In genomic region chr12:69415471-69416275, GRCh38 we compare ENCODE assay signal across 8 cellular contexts. TPM values are rescaled to one million over a fixed set of nuclear protein-coding genes. Genes with fewer than 3 reads are reported as not detected.
DNase-seq lines count a peak whose midpoint lies in the region; ATAC-seq and TF ChIP-seq lines count a peak whose summit lies in the region.

No MANE protein-coding gene starts in this region.

- peak overlapping the region; percentile 28; the same call in 1 of the 2 replicates for H3K27ac ChIP-seq in IMR-90 (ENCODE audit: insufficient read depth, low read length)
- H3K27ac ChIP-seq in WERI-Rb-1 = no peak overlapping the region

- dilution Hi-C loops in IMR-90 (cut with HindIII; ENCODE audit: low sequenced_read_pairs, unreplicated experiment) = no loop called here

- H3K56ac ChIP-seq in IMR-90 (ENCODE audit: extremely low read depth, insufficient read depth, low read length) = peak overlapping the region; percentile 45; the same call in 1 of the 2 replicates

- H3K23ac ChIP-seq in IMR-90 (ENCODE audit: low read depth, low read length) = peak overlapping the region; percentile 72

- H3K9ac ChIP-seq in IMR-90 (ENCODE audit: low read depth, low read length) = peak overlapping the region; percentile 46; the same call in 1 of the 2 replicates

- peak overlapping the region; percentile 89 for H2AFZ ChIP-seq in IMR-90 (replicated peaks; ENCODE audit: low read length, poor library complexity)

- H3K36me3 ChIP-seq in IMR-90 (ENCODE audit: control insufficient read depth, insufficient read depth, low read length) (no peaks in the 10 kb centered on the region), WERI-Rb-1 (peaks cover 6% of the 10 kb centered on the region)

- H3K18ac ChIP-seq in IMR-90 (ENCODE audit: low read depth, low read length) = peak overlapping the region; percentile 95

- no peaks in the 10 kb centered on the region for H3K9me3 Mint-ChIP-seq in osteocyte (ENCODE audit: unreplicated experiment)

- H3K9me1 ChIP-seq in IMR-90 (ENCODE audit: insufficient read depth, low read length) = peaks cover 7% of the 10 kb centered on the region; the same call in 1 of the 2 replicates

- peak overlapping the region; percentile 99 for H3K27ac Mint-ChIP-seq in osteocyte (ENCODE audit: unreplicated experiment)

- H3K4ac ChIP-seq in IMR-90 (ENCODE audit: low read depth, low read length) = peak overlapping the region; percentile 95

- H3K9me3 ChIP-seq in IMR-90 (ENCODE audit: control insufficient read depth, insufficient read depth, low read length) = no peaks in the 10 kb centered on the region
- H3K9me3 ChIP-seq in WERI-Rb-1 (ENCODE audit: severe bottlenecking) = no peaks in the 10 kb centered on the region

- peak overlapping the region; percentile 9 for H3K4me3 Mint-ChIP-seq in osteocyte (ENCODE audit: unreplicated experiment)

- peak overlapping the region in 1 of 2 experiments; percentile 94; a peak in 2 of 4 replicates for H4K8ac ChIP-seq in IMR-90 (ENCODE audit: low read depth in 2 of 2, low read length in 2 of 2)

- H3K27me3 ChIP-seq in IMR-90 (ENCODE audit: control insufficient read depth, insufficient read depth, low read length) (no peaks in the 10 kb centered on the region), WERI-Rb-1 (ENCODE audit: insufficient read depth, low read depth, severe bottlenecking) (no peaks in the 10 kb centered on the region)

- WGBS in IMR-90 (ENCODE audit: extremely low coverage in 2 of 2, insufficient read length in 1 of 2), 2 experiments = 13% methylated on average over 6 of the region's 8 CpGs; no CpG with 5 or more reads in 1 of the 2 experiments

- intact Hi-C loops in IMR-90 (cut with micrococcal nuclease) = loop anchor here (5.0 kb wide), 1 partner anchor 57 kb away; the partner anchor contains the start of gene FRS2

- H3K14ac ChIP-seq in IMR-90 (replicated peaks; ENCODE audit: low read depth, low read length) = peak overlapping the region; percentile 84

- peak overlapping the region; percentile 93 for H2BK120ac ChIP-seq in IMR-90 (ENCODE audit: low read depth, low read length)

- TF ChIP-seq POLR2A in IMR-90 (IDR thresholded peaks at IDR 0.05; ENCODE audit: low read depth, low read length) = no peak

- peak; percentile 75 for TF ChIP-seq RAD21 in IMR-90 (IDR thresholded peaks at IDR 0.05; ENCODE audit: low read length)

- H3K4me3 ChIP-seq in IMR-90 (ENCODE audit: insufficient read depth, low read depth, low read length) (no peak overlapping the region), WERI-Rb-1 (ENCODE audit: low read depth, low read length) (no peak overlapping the region)

- H4K5ac ChIP-seq in IMR-90 (ENCODE audit: low read depth, low read length) = peak overlapping the region; percentile 91

- in situ Hi-C loops in IMR-90 (cut with MboI; ENCODE audit: low sequenced_read_pairs) = no loop called here

- ATAC-seq in IMR-90 (ENCODE audit: low read depth) (peak; percentile 96), HG03460 (IDR thresholded peaks at IDR 0.05; ENCODE audit: unreplicated experiment) (no peak)

- no peaks in the 10 kb centered on the region for H4K20me1 ChIP-seq in IMR-90 (ENCODE audit: insufficient read depth, low read length)

- H3K79me1 ChIP-seq in IMR-90 (ENCODE audit: low read depth in 1 of 2, low read length in 2 of 2) = peaks cover 0 to 3% of the 10 kb centered on the region in 2 experiments; a peak in 1 of 4 replicates

- peak overlapping the region; percentile 99 for H2BK20ac ChIP-seq in IMR-90 (ENCODE audit: low read depth, low read length)

- H4K91ac ChIP-seq in IMR-90 (ENCODE audit: insufficient read depth, low read depth, low read length) = peak overlapping the region; percentile 79

- POLR2A ChIA-PET in IMR-90 (lab: Charles Lee; ENCODE audit: unreplicated experiment) = no interaction called here

- peaks cover 16% of the 10 kb centered on the region for H3K4me1 Mint-ChIP-seq in osteocyte (ENCODE audit: unreplicated experiment)

- H2BK15ac ChIP-seq in IMR-90 (ENCODE audit: low read depth, low read length) = peak overlapping the region; percentile 85; the same call in 1 of the 3 replicates

- H2AK5ac ChIP-seq in IMR-90 (ENCODE audit: low read depth, low read length) = peak overlapping the region; percentile 88

- DNase-seq in NCI-H524 (lab: John Stamatoyannopoulos, UW) (peak; percentile 35 to 45), NCI-H524 treated with DMSO at 0.1 percent for 48 hours (lab: John Stamatoyannopoulos, UW) (no peak), IMR-90 (peak; percentile 95), WERI-Rb-1 (peak; percentile 20), globus pallidus (ENCODE audit: low spot score) (peak; percentile 71), osteocyte (ENCODE audit: extremely low spot score, unreplicated experiment) (peak; percentile 87)
- no peak for DNase-seq in stimulated activated CD4-positive, alpha-beta T cell treated with anti-CD3 and anti-CD28 coated beads, Interleukin-2, amount 100 ng/mL, for 48 hours

- TF ChIP-seq CTCF in IMR-90 (conservative IDR thresholded peaks at IDR 0.05; ENCODE audit: low read depth, low read length) (peak; percentile 88), WERI-Rb-1 (IDR thresholded peaks at IDR 0.05; ENCODE audit: low read depth, low read length) (peak; percentile 75), osteocyte (IDR thresholded peaks at IDR 0.05) (peak; percentile 88)

- H3K4me2 ChIP-seq in IMR-90 (ENCODE audit: low read depth, low read length) = peak overlapping the region; percentile 23

- no peaks in the 10 kb centered on the region for H3K27me3 Mint-ChIP-seq in osteocyte (ENCODE audit: unreplicated experiment)

- BruUV-seq in IMR-90 (replicated peaks; lab: Mats Ljungman, UMichigan) = no TSS peak

- peak overlapping the region; percentile 45 for H2BK5ac ChIP-seq in IMR-90 (ENCODE audit: low read depth, low read length, poor library complexity, severe bottlenecking)

- peaks cover 11% of the 10 kb centered on the region for H3K4me1 ChIP-seq in IMR-90 (ENCODE audit: control insufficient read depth, insufficient read depth, low read length)

- peaks cover 3% of the 10 kb centered on the region for H3K36me3 Mint-ChIP-seq in osteocyte (ENCODE audit: unreplicated experiment)

- peak overlapping the region; percentile 26 for H2AK9ac ChIP-seq in IMR-90 (replicated peaks; ENCODE audit: low read depth, low read length, poor library complexity)

- CTCF ChIA-PET in IMR-90 (lab: Yijun Ruan, JAX) = interaction anchor here (0.6 to 1.0 kb wide), 4 partner anchors 13 to 159 kb away, joined by 3 to 5 read pairs (median 4); no protein-coding TSS in a partner anchor

TF ChIP-seq in IMR-90, 13 proteins besides CTCF, POLR2A, EP300 and RAD21:
- TF ChIP-seq BHLHE40 (IDR thresholded peaks at IDR 0.05; ENCODE audit: low read depth, low read length) (no peak), CEBPB (IDR thresholded peaks at IDR 0.05; ENCODE audit: low read depth, low read length) (no peak; the same call in 1 of the 2 replicates), MAZ (IDR thresholded peaks at IDR 0.05; ENCODE audit: borderline replicate concordance, low read depth, low read length) (no peak), RCOR1 (IDR thresholded peaks at IDR 0.05; ENCODE audit: insufficient replicate concordance, low read length) (peak; percentile 58), CHD1 (IDR thresholded peaks at IDR 0.05; ENCODE audit: low read depth, low read length) (no peak; the same call in 1 of the 2 replicates), RFX5 (IDR thresholded peaks at IDR 0.05; ENCODE audit: low read depth, low read length) (no peak), FOS (IDR thresholded peaks at IDR 0.05; ENCODE audit: low read depth, low read length) (no peak), USF2 (IDR thresholded peaks at IDR 0.05; ENCODE audit: low read depth, low read length) (no peak), NFE2L2 (IDR thresholded peaks at IDR 0.05; ENCODE audit: low read depth, low read length) (no peak), ELK1 (IDR thresholded peaks at IDR 0.05; ENCODE audit: borderline replicate concordance, low read depth, low read length) (no peak), SMC3 (IDR thresholded peaks at IDR 0.05; ENCODE audit: low read depth, low read length) (peak; percentile 63), MAFK (IDR thresholded peaks at IDR 0.05; ENCODE audit: low read depth, low read length) (peak; percentile 24; the same call in 1 of the 2 replicates), MXI1 (IDR thresholded peaks at IDR 0.05; ENCODE audit: borderline replicate concordance, low read depth, low read length) (no peak)

RNA-seq across cellular contexts. Expression of gene FRS2, which starts 54.5 kb away (rescaled TPM):
- total RNA-seq in IMR-90 (2012; rRNA removed) = 58.3 and 65.8 TPM in 2 replicates
- 12.4 and 13.0 TPM in 2 replicates for polyA plus RNA-seq in IMR-90 (2012; rRNA removed)
- 2.9 and 5.7 TPM in 2 replicates for polyA plus RNA-seq in IMR-90 (2012; cell fraction: cytosol; rRNA removed)
- polyA plus RNA-seq in IMR-90 (2012; cell fraction: nucleus; rRNA removed; ENCODE audit: low replicate concordance) = 4.4 and 27.1 TPM in 2 replicates
- 45.5 and 48.0 TPM in 2 replicates for total RNA-seq in osteocyte

RNA-seq across cellular contexts. Expression of gene YEATS4, which starts 56.1 kb away (rescaled TPM):
- total RNA-seq in IMR-90 (2012; rRNA removed) = 15.1 and 17.8 TPM in 2 replicates
- 6.9 and 10.0 TPM in 2 replicates for polyA plus RNA-seq in IMR-90 (2012; rRNA removed)
- polyA plus RNA-seq in IMR-90 (2012; cell fraction: cytosol; rRNA removed) = 23.0 and 30.8 TPM in 2 replicates
- 7.0 and 14.9 TPM in 2 replicates for polyA plus RNA-seq in IMR-90 (2012; cell fraction: nucleus; rRNA removed; ENCODE audit: low replicate concordance)
- 15.9 and 17.6 TPM in 2 replicates for total RNA-seq in osteocyte

Comparison
In these comparisons a context has a peak if more than half of its experiments do, and no peak if none do; other contexts are left out.
1. DNase-seq: peak in NCI-H524 (2 of 2), IMR-90 (single experiment), WERI-Rb-1 (single experiment), globus pallidus (single experiment) and osteocyte (single experiment); none in NCI-H524 treated with DMSO at 0.1 percent for 48 hours (single experiment) and stimulated activated CD4-positive, alpha-beta T cell treated with anti-CD3 and anti-CD28 coated beads, Interleukin-2, amount 100 ng/mL, for 48 hours (0 of 2).
2. Peak in every context shown above with its lines, with median percentiles within 50 percentile points of each other: CTCF ChIP-seq.